In the genomic region with DNA sequence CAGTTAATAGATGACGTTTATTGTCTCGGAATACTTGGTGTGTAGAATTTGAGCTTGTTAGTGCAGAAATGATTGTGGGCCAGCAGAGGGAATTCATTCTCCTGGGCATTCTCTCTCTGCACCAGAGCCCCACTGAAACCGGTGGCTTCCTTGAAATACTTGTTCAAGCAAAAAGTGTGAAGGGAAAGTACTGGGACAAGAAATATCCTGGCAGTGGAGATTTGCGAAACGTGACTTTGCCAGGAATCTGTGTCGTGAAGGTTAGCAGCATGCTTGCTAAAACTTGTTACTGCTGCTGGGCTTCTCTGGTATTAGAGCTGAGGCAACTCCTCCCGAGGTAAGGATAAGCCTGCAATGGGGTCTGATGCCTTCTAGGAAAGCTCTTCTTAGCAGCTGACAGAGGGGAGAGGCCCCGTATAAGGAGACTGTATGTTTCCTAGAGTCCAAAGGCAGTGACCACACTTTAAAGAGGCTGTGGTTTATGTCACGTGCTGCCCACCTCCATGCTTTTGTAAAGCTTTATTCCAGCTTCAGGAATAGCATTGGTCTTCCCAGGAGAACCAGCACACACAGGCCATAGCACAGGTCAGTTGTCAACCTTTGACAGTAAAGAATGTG, we compare ENCODE assay signal across 8 cellular contexts. TPM values are rescaled to one million over a fixed set of nuclear protein-coding genes. Genes with fewer than 3 reads are reported as not detected.
DNase-seq lines count a peak whose midpoint lies in the region; ATAC-seq and TF ChIP-seq lines count a peak whose summit lies in the region.

No MANE protein-coding gene starts in this region.

- no peak overlapping the region for H3T11ph ChIP-seq in H9 (ENCODE audit: low read length)

- no peak for DNase-seq in H9
- DNase-seq in T-helper 17 cell, result no peak
- peak; percentile 24 for DNase-seq in hepatic stellate cell (ENCODE audit: low spot score)
- DNase-seq in renal cortical epithelial cell (ENCODE audit: low read depth), result peak; percentile 60
- DNase-seq in SIG-M5 (lab: John Stamatoyannopoulos, UW), result no peak
- no peak for DNase-seq in NCI-H524 treated with DMSO at 0.1 percent for 48 hours (lab: John Stamatoyannopoulos, UW)
- no peak for DNase-seq in T-helper 2 cell

- H3K23ac ChIP-seq in H9 (ENCODE audit: insufficient read length, low read depth, low read length), result no peak overlapping the region

- H3K56ac ChIP-seq in H9 (ENCODE audit: insufficient read length, low read depth, low read length), result no peak overlapping the region

- H2BK15ac ChIP-seq in H9 (ENCODE audit: low read depth, low read length), result no peak overlapping the region

- no peak overlapping the region for H4K8ac ChIP-seq in H9 (replicated peaks; ENCODE audit: insufficient read length, low read depth, low read length)

- no peak overlapping the region for H4K5ac ChIP-seq in H9 (ENCODE audit: insufficient read length, low read depth, low read length)

- TF ChIP-seq CTCF in H9 (conservative IDR thresholded peaks at IDR 0.05), result no peak

- no peak overlapping the region for H2BK5ac ChIP-seq in H9 (ENCODE audit: insufficient read length, low read length)

- H3K4me3 Mint-ChIP-seq in H9, result peak overlapping the region; percentile 73 to 91
- peak overlapping the region; percentile 90 for H3K4me3 Mint-ChIP-seq in T-helper 17 cell

- peaks cover 25% of the 10 kb centered on the region; the same call in 1 of the 2 replicates for H3K79me2 ChIP-seq in H9 (ENCODE audit: insufficient read depth, low read length)

- H3K4me2 ChIP-seq in H9 (ENCODE audit: insufficient read depth, insufficient read length, low read length), result peak overlapping the region; percentile 81

- peaks cover 24% of the 10 kb centered on the region; the same call in 1 of the 2 replicates for H3K4me1 ChIP-seq in H9 (ENCODE audit: insufficient read depth, low read length)

- no peak overlapping the region for H2BK120ac ChIP-seq in H9 (ENCODE audit: low read depth, low read length, poor library complexity, severe bottlenecking)

- no peak overlapping the region for H4K91ac ChIP-seq in H9 (ENCODE audit: insufficient read length, low read depth, low read length)

- H4K20me1 ChIP-seq in H9 (ENCODE audit: control insufficient read depth, insufficient read depth, insufficient read length), result no peaks in the 10 kb centered on the region

- no peak overlapping the region for H3K4ac ChIP-seq in H9 (ENCODE audit: low read depth, low read length)

- no peaks in the 10 kb centered on the region; the same call in 1 of the 2 replicates for H3K27me3 ChIP-seq in H9 (ENCODE audit: insufficient read depth, low read length)

- H2BK20ac ChIP-seq in H9 (ENCODE audit: low read depth, low read length, poor library complexity, severe bottlenecking), result no peak overlapping the region

- ATAC-seq in T-helper 17 cell (no peak), GM21526 (IDR thresholded peaks at IDR 0.05; ENCODE audit: low FRiP score, unreplicated experiment) (no peak)

- no peak overlapping the region for H3K27ac Mint-ChIP-seq in H9
- peak overlapping the region; percentile 85 for H3K27ac Mint-ChIP-seq in T-helper 17 cell

- H3K27me3 Mint-ChIP-seq in H9 (ENCODE audit: low read depth) (peaks cover 4% of the 10 kb centered on the region; the same call in 1 of the 2 replicates), T-helper 17 cell (no peaks in the 10 kb centered on the region)

- no CpG with 5 or more reads among the region's 9 CpGs for WGBS in H9 (ENCODE audit: extremely low coverage, insufficient read length, low lambda C conversion rate)

- H3K4me1 Mint-ChIP-seq in H9, result peaks cover 69 to 75% of the 10 kb centered on the region in 2 experiments
- peaks cover 59% of the 10 kb centered on the region for H3K4me1 Mint-ChIP-seq in T-helper 17 cell

- H2AFZ ChIP-seq in H9 (ENCODE audit: low read length), result no peak overlapping the region

- H3K9ac ChIP-seq in H9 (ENCODE audit: extremely low read depth, insufficient read length, low read length), result no peak overlapping the region

- H3K9me3 ChIP-seq in H9 (ENCODE audit: control insufficient read depth, low read depth, low read length) (no peaks in the 10 kb centered on the region), T-helper 17 cell (ENCODE audit: control insufficient read depth, low read length, poor library complexity, severe bottlenecking) (no peaks in the 10 kb centered on the region)

- peaks cover 7% of the 10 kb centered on the region for H3K79me1 ChIP-seq in H9 (ENCODE audit: insufficient read depth, low read depth, low read length, poor library complexity, severe bottlenecking)

- H2AK5ac ChIP-seq in H9 (ENCODE audit: insufficient read length, low read length), result no peak overlapping the region

- no peak overlapping the region for H3K14ac ChIP-seq in H9 (ENCODE audit: insufficient read depth, low read length)

- H3K36me3 Mint-ChIP-seq in H9 (ENCODE audit: insufficient read depth in 1 of 3, low read depth in 3 of 3) (peaks cover 0 to 6% (median 3%) of the 10 kb centered on the region in 3 experiments; a peak in 4 of 7 replicates), T-helper 17 cell (ENCODE audit: low read depth) (no peaks in the 10 kb centered on the region)

- H2BK12ac ChIP-seq in H9 (ENCODE audit: insufficient read length, low read depth, low read length), result no peak overlapping the region

- peaks cover 13% of the 10 kb centered on the region for H3K23me2 ChIP-seq in H9 (ENCODE audit: insufficient read length, low read depth, low read length, poor library complexity, severe bottlenecking)

- H3K18ac ChIP-seq in H9 (ENCODE audit: insufficient read length, low read depth, low read length), result no peak overlapping the region

- H3K27ac ChIP-seq in H9 (ENCODE audit: insufficient read length, low read depth, low read length), result no peak overlapping the region

- no peaks in the 10 kb centered on the region for H3K9me3 Mint-ChIP-seq in H9

RNA-seq across cellular contexts. Expression of a gene that starts 2.1 kb away (rescaled TPM):
- total RNA-seq in H9 (2021) (78.3 and 78.9 TPM in 2 replicates), T-helper 17 cell (10 to 100 TPM; 61.7 to 79.5 TPM), renal cortical epithelial cell (16.6 and 84.9 TPM in 2 replicates)

Comparison
In these comparisons a context has a peak if more than half of its experiments do, and no peak if none do; other contexts are left out.
1. DNase-seq: peak in hepatic stellate cell (single experiment) and renal cortical epithelial cell (single experiment); none in H9 (single experiment), T-helper 17 cell (0 of 3), SIG-M5 (single experiment), NCI-H524 treated with DMSO at 0.1 percent for 48 hours (single experiment) and T-helper 2 cell (0 of 5).